8 cellular contexts compared by ENCODE assay signal in the genomic region with DNA sequence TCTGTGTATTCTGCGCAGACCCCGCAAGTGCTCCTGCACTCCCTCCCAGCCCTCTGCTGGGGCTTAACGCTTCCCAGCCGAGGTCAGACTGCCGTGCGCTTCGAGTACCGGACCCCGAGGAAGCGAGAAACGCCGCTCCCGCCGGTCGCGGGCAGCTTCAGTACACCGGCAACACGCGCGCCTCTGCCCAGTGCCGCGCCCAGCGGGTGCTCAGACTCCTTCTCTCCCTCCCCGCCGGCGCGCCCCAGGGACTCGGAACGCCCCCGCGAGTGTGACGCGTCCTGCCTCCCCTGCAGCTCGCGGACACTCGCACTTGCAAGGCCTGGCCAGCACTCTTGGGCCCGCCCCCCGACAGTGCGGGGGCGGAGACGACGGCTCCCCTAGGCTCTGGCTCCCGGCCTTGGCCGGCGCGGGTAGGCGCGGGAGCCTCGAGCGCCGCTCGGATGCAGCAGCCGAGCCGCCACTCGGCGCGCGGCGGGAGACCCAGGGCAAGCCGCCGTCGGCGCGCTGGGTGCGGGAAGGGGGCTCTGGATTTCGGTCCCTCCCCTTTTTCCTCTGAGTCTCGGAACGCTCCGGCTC. TPM values are rescaled to one million over a fixed set of nuclear protein-coding genes. Genes with fewer than 3 reads are reported as not detected.
DNase-seq lines count a peak whose midpoint lies in the region; ATAC-seq, FAIRE-seq and TF ChIP-seq lines count a peak whose summit lies in the region.

A gene with protein sequence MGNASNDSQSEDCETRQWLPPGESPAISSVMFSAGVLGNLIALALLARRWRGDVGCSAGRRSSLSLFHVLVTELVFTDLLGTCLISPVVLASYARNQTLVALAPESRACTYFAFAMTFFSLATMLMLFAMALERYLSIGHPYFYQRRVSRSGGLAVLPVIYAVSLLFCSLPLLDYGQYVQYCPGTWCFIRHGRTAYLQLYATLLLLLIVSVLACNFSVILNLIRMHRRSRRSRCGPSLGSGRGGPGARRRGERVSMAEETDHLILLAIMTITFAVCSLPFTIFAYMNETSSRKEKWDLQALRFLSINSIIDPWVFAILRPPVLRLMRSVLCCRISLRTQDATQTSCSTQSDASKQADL (plus strand): TSS at position 410 of the 579 bp plus-strand sequence. CDS start 237 bp downstream, outside the sequence.

- H3K9me3 Mint-ChIP-seq in activated naive CD8-positive, alpha-beta T cell (ENCODE audit: low read depth), result no peaks in the 10 kb centered on the region

- H3K9ac ChIP-seq in liver (ENCODE audit: low read depth in 1 of 2, low read length in 2 of 2) (no peak within 1 kb of the TSS), HepG2 (ENCODE audit: insufficient read depth, low read depth, low read length) (no peak within 1 kb of the TSS), SK-N-SH (peak within 1 kb of the TSS; percentile 8; the same call in 1 of the 2 replicates)

- H3K27me3 Mint-ChIP-seq in activated naive CD8-positive, alpha-beta T cell, result no peaks in the 10 kb centered on the region

- H3K4me3 Mint-ChIP-seq in activated naive CD8-positive, alpha-beta T cell, result peak within 1 kb of the TSS; percentile 99

- H3K9me2 ChIP-seq in SK-N-SH, result no peaks in the 10 kb centered on the region

- H3K4me3 ChIP-seq in liver (ENCODE audit: low read depth in 1 of 3, low read length in 3 of 3) (peak within 1 kb of the TSS; percentile 41 to 65 (median 51)), HepG2 (replicated peaks in 1 of 3; ENCODE audit: insufficient read depth in 1 of 3, low read depth in 2 of 3, low read length in 3 of 3) (no peak within 1 kb of the TSS), SK-N-SH (ENCODE audit: low read depth in 2 of 2, low read length in 1 of 2) (peak within 1 kb of the TSS; percentile 63 to 66), heart left ventricle (peak within 1 kb of the TSS; percentile 33 to 78 (median 56)), psoas muscle (peak within 1 kb of the TSS; percentile 67)

- peaks cover 87% of the 10 kb centered on the region for H3K4me1 Mint-ChIP-seq in activated naive CD8-positive, alpha-beta T cell (ENCODE audit: low read depth)

- H3K36me3 ChIP-seq in liver (ENCODE audit: control insufficient read depth in 4 of 4, insufficient read depth in 3 of 4, low read depth in 1 of 4, low read length in 3 of 4) (no peaks in the 10 kb centered on the region), HepG2 (replicated peaks in 1 of 2; ENCODE audit: control insufficient read depth in 1 of 2, insufficient read depth in 2 of 2, low read length in 2 of 2) (no peaks in the 10 kb centered on the region), SK-N-SH (replicated peaks in 1 of 2; ENCODE audit: control insufficient read depth in 1 of 2, insufficient read depth in 2 of 2, low read length in 1 of 2) (no peaks in the 10 kb centered on the region), heart left ventricle (no peaks in the 10 kb centered on the region), psoas muscle (ENCODE audit: insufficient read depth in 1 of 2, low read depth in 1 of 2) (no peaks in the 10 kb centered on the region)

- in situ Hi-C loops in HepG2 (cut with HindIII; ENCODE audit: extremely low pct_ligation_motif_present, low pct_unique_long_range_greater_than_20kb), result no loop called here

- ATAC-seq in HepG2 (no peak), HG03439 (IDR thresholded peaks at IDR 0.05; ENCODE audit: unreplicated experiment) (peak; percentile 66), heart left ventricle (peak; percentile 74 to 93 (median 91)), psoas muscle (peak; percentile 66 to 81 (median 76))

- TF ChIP-seq CTCF in liver (IDR thresholded peaks at IDR 0.05; ENCODE audit: low read depth, low read length, missing input control) (no peak), HepG2 (CRISPR knock-in tag; IDR thresholded peaks at IDR 0.05) (no peak), SK-N-SH (IDR thresholded peaks at IDR 0.05) (no peak), heart left ventricle (IDR thresholded peaks at IDR 0.05) (no peak), psoas muscle (IDR thresholded peaks at IDR 0.05) (no peak)

- H3K27ac ChIP-seq in liver (ENCODE audit: low read depth in 1 of 2, low read length in 2 of 2), result peak within 1 kb of the TSS; percentile 7 to 19
- H3K27ac ChIP-seq in HepG2 (ENCODE audit: extremely low read length, insufficient read depth, low read length), result no peak within 1 kb of the TSS
- peak within 1 kb of the TSS in 1 of 2 experiments; percentile 75; a peak in 1 of 4 replicates for H3K27ac ChIP-seq in SK-N-SH (ENCODE audit: low read depth in 2 of 2, low read length in 1 of 2)
- peak within 1 kb of the TSS in 3 of 12 donors; percentile 29 to 89 (median 36) for H3K27ac ChIP-seq in heart left ventricle
- H3K27ac ChIP-seq in psoas muscle, result no peak within 1 kb of the TSS

- H4K20me1 ChIP-seq in HepG2 (ENCODE audit: insufficient read depth, low read length) (no peaks in the 10 kb centered on the region), SK-N-SH (ENCODE audit: insufficient read depth) (no peaks in the 10 kb centered on the region)

- no peaks in the 10 kb centered on the region for H3F3A ChIP-seq in SK-N-SH (replicated peaks; ENCODE audit: insufficient read depth)

- TF ChIP-seq POLR2A in HepG2 (IDR thresholded peaks at IDR 0.05; ENCODE audit: insufficient read depth in 1 of 2, low read depth in 2 of 2, low read length in 2 of 2) (no peak), heart left ventricle (IDR thresholded peaks at IDR 0.05) (no peak)

- no peaks in the 10 kb centered on the region for H3K79me2 ChIP-seq in HepG2 (ENCODE audit: insufficient read depth, low read length)
- H3K79me2 ChIP-seq in SK-N-SH (ENCODE audit: insufficient read depth), result no peaks in the 10 kb centered on the region

- H3K27ac Mint-ChIP-seq in activated naive CD8-positive, alpha-beta T cell, result peak within 1 kb of the TSS; percentile 98

- no peak for FAIRE-seq in HepG2 (lab: Jason Lieb, UNC)

- 1% methylated on average over 69 of the region's 69 CpGs for WGBS in liver
- WGBS in HepG2 (ENCODE audit: low lambda C conversion rate), result 87% methylated on average over 26 of the region's 69 CpGs
- WGBS in SK-N-SH (ENCODE audit: low lambda C conversion rate), result under 1% methylated on average over 20 of the region's 69 CpGs
- 0 to 2% (median 1%) methylated on average over 51 to 69 of the region's 69 CpGs for WGBS in heart left ventricle, 4 donors
- WGBS in psoas muscle, 3 donors, result 0 to 1% (median 1%) methylated on average over 56 to 68 of the region's 69 CpGs

- TF ChIP-seq EP300 in HepG2 (IDR thresholded peaks at IDR 0.05; ENCODE audit: low read depth in 2 of 2, low read length in 2 of 2), result no peak
- no peak for TF ChIP-seq EP300 in HepG2 (CRISPR knock-in tag; IDR thresholded peaks at IDR 0.05; ENCODE audit: borderline replicate concordance)
- TF ChIP-seq EP300 in SK-N-SH (IDR thresholded peaks at IDR 0.05; ENCODE audit: borderline replicate concordance in 1 of 2, low read depth in 1 of 2, low read length in 1 of 2), result no peak

- DNase-seq in HepG2 (ENCODE audit: low spot score) (no peak), SK-N-SH (peak; percentile 85), heart left ventricle (peak; percentile 77 to 94 (median 87)), psoas muscle (peak; percentile 88 to 89), ureter (ENCODE audit: low spot score) (peak; percentile 80)

- H3K27me3 ChIP-seq in liver (ENCODE audit: control insufficient read depth in 4 of 4, insufficient read depth in 4 of 4, low read length in 3 of 4), result peaks cover 0 to 13% (median 3%) of the 10 kb centered on the region in 4 donors
- H3K27me3 ChIP-seq in HepG2 (ENCODE audit: control insufficient read depth in 1 of 2, insufficient read depth in 2 of 2, low read length in 2 of 2), result no peaks in the 10 kb centered on the region; a peak in 1 of 5 replicates
- peaks cover 22% of the 10 kb centered on the region; the same call in 1 of the 2 replicates for H3K27me3 ChIP-seq in SK-N-SH (ENCODE audit: insufficient read depth)
- peaks cover 0 to 49% (median 22%) of the 10 kb centered on the region in 9 donors for H3K27me3 ChIP-seq in heart left ventricle
- peaks cover 4 to 40% (median 6%) of the 10 kb centered on the region in 3 donors for H3K27me3 ChIP-seq in psoas muscle (ENCODE audit: insufficient read depth in 3 of 3, low read length in 2 of 3)

- BruUV-seq in HepG2 (replicated peaks; lab: Mats Ljungman, UMichigan), result no TSS peak

- intact Hi-C loops in HepG2 (cut with micrococcal nuclease; ENCODE audit: unreplicated experiment), result no loop called here
- intact Hi-C loops in heart left ventricle (cut with DNase I), result no loop called here
- intact Hi-C loops in psoas muscle (cut with DNase I), result no loop called here

- CTCF ChIA-PET in HepG2 (lab: Yijun Ruan, JAX; ENCODE audit: low intra/inter-chr PET ratio, low total read pairs) (no interaction called here), SK-N-SH (lab: Yijun Ruan, JAX) (interaction anchor here (1.0 to 6.1 kb wide), 6 partner anchors 9 to 239 kb away, joined by 3 to 43 read pairs (median 4); a partner anchor contains a TSS)

- H3K36me3 Mint-ChIP-seq in activated naive CD8-positive, alpha-beta T cell, result peaks cover 6% of the 10 kb centered on the region

- H3K9me3 ChIP-seq in liver (ENCODE audit: control insufficient read depth in 4 of 4, low read length in 3 of 4) (peaks cover 0 to 3% (median 0%) of the 10 kb centered on the region in 4 donors), HepG2 (ENCODE audit: low read length) (no peaks in the 10 kb centered on the region), SK-N-SH (no peaks in the 10 kb centered on the region), heart left ventricle (no peaks in the 10 kb centered on the region), psoas muscle (no peaks in the 10 kb centered on the region)

- POLR2A ChIA-PET in HepG2 (lab: Yijun Ruan, JAX) (no interaction called here), SK-N-SH (lab: Yijun Ruan, JAX) (interaction anchor here (1.2 to 1.5 kb wide), 2 partner anchors 110 to 238 kb away, joined by 5 read pairs; a partner anchor contains a TSS)

- TF ChIP-seq RAD21 in liver (IDR thresholded peaks at IDR 0.05) (no peak), HepG2 (CRISPR knock-in tag; IDR thresholded peaks at IDR 0.05) (no peak), SK-N-SH (IDR thresholded peaks at IDR 0.05; ENCODE audit: low read length) (no peak)

- H3K4me1 ChIP-seq in liver (ENCODE audit: control insufficient read depth in 4 of 4, insufficient read depth in 4 of 4, low read length in 3 of 4) (peaks cover 8 to 24% (median 17%) of the 10 kb centered on the region in 4 donors), HepG2 (ENCODE audit: insufficient read depth, low read length) (no peaks in the 10 kb centered on the region), SK-N-SH (ENCODE audit: control insufficient read depth in 1 of 2, insufficient read depth in 2 of 2, low read depth in 1 of 2, low read length in 1 of 2) (peaks cover 0 to 21% of the 10 kb centered on the region in 2 experiments; a peak in 1 of 4 replicates), heart left ventricle (peaks cover 0 to 84% (median 14%) of the 10 kb centered on the region in 12 donors), psoas muscle (no peaks in the 10 kb centered on the region)

- H3K4me2 ChIP-seq in HepG2 (ENCODE audit: low read depth, low read length) (no peak within 1 kb of the TSS), SK-N-SH (peak within 1 kb of the TSS; percentile 94)

- H2AFZ ChIP-seq in HepG2 (ENCODE audit: low read length), result no peak within 1 kb of the TSS
- peak within 1 kb of the TSS; percentile 90; the same call in 1 of the 2 replicates for H2AFZ ChIP-seq in SK-N-SH (ENCODE audit: low read depth)

RNA-seq across cellular contexts. Expression of the gene that starts here (rescaled TPM):
- total RNA-seq in liver, result 1 to 10 TPM in 1 of 2 donors, under 1 TPM in 1; 0.75 to 1.9 TPM
- under 1 TPM; 0.36 to 0.87 TPM for polyA plus RNA-seq in liver
- not detected in 2 replicates for total RNA-seq in HepG2 (2016; rRNA removed; fragmentation: Illumina TruSeq; extraction: Trizol)
- total RNA-seq in HepG2 (2016; cell fraction: cytosol; rRNA removed; fragmentation: Illumina TruSeq; extraction: Trizol; ENCODE audit: low read depth), result not detected in 2 replicates
- total RNA-seq in HepG2 (2016; cell fraction: insoluble cytoplasmic fraction; rRNA removed; fragmentation: Illumina TruSeq; extraction: Trizol), result not detected in 2 replicates
- not detected in 2 replicates for total RNA-seq in HepG2 (2016; cell fraction: membrane; rRNA removed; fragmentation: Illumina TruSeq; extraction: Trizol)
- not detected in 2 replicates for total RNA-seq in HepG2 (2016; cell fraction: nucleus; rRNA removed; fragmentation: Illumina TruSeq; extraction: Trizol)
- polyA plus RNA-seq in HepG2 (2011; rRNA removed), result not detected in 2 replicates
- polyA plus RNA-seq in HepG2 (2011; cell fraction: cytosol; rRNA removed), result not detected in 2 replicates
- not detected in 2 replicates for polyA plus RNA-seq in HepG2 (2011; cell fraction: nucleus; rRNA removed)
- not detected in 2 replicates for polyA plus RNA-seq in HepG2 (2012)
- polyA plus RNA-seq in HepG2 (2016; cell fraction: cytosol; fragmentation: Illumina TruSeq; extraction: Trizol; ENCODE audit: low read depth), result not detected in 2 replicates
- not detected in 2 replicates for polyA plus RNA-seq in HepG2 (2016; cell fraction: insoluble cytoplasmic fraction; fragmentation: Illumina TruSeq; extraction: Trizol; ENCODE audit: low read depth)
- polyA plus RNA-seq in HepG2 (2016; cell fraction: membrane; fragmentation: Illumina TruSeq; extraction: Trizol; ENCODE audit: low read depth), result not detected in 2 replicates
- polyA plus RNA-seq in HepG2 (2016; cell fraction: nucleus; fragmentation: Illumina TruSeq; extraction: Trizol; ENCODE audit: insufficient read depth, low read depth), result not detected in 2 replicates
- polyA minus RNA-seq in HepG2 (2011; rRNA and poly(A)+ RNA removed; ENCODE audit: low replicate concordance), result not detected in 2 replicates
- not detected in 2 replicates for polyA minus RNA-seq in HepG2 (2011; cell fraction: cytosol; rRNA and poly(A)+ RNA removed)
- not detected in 2 replicates for polyA minus RNA-seq in HepG2 (2011; cell fraction: nucleus; rRNA and poly(A)+ RNA removed)
- 0.67 and 1.0 TPM in 2 replicates for polyA plus RNA-seq in SK-N-SH (2012; rRNA removed)
- polyA plus RNA-seq in SK-N-SH (2012; cell fraction: cytosol; rRNA removed), result 1.1 and 1.2 TPM in 2 replicates
- polyA plus RNA-seq in SK-N-SH (2012; cell fraction: nucleus; rRNA removed), result 0.36 and 0.40 TPM in 2 replicates
- total RNA-seq in heart left ventricle, result 1 to 10 TPM in 3 of 9 donors, under 1 TPM in 6; 0.15 to 4.1 (median 0.72) TPM
- polyA plus RNA-seq in heart left ventricle, result under 1 TPM; 0.27 to 0.60 TPM
- under 1 TPM; 0.26 to 0.57 (median 0.33) TPM for total RNA-seq in psoas muscle
- polyA plus RNA-seq in psoas muscle, result under 1 TPM; 0.08 to 0.14 (median 0.13) TPM
- 3.4 TPM for total RNA-seq in ureter

Comparison
In these comparisons a context has a peak if more than half of its experiments do, and no peak if none do; other contexts are left out.
1. H3K27ac ChIP-seq: peak in liver (2 of 2); none in HepG2 (single experiment) and psoas muscle (single experiment).
2. H3K4me3 ChIP-seq: peak in liver (3 of 3), SK-N-SH (2 of 2) and heart left ventricle (12 of 12); none in HepG2 (0 of 3).
3. Peak in DNase-seq, ATAC-seq and H3K4me3 ChIP-seq in psoas muscle; RNA of the gene not detected or under 1 TPM.